Comparison of ENCODE assay signal across 12 cellular contexts in genomic region chr4:128600410-128600809, GRCh38.
DNase-seq lines count a peak whose midpoint lies in the region; ATAC-seq, FAIRE-seq and TF ChIP-seq lines count a peak whose summit lies in the region.
"Had no signal": no experiment of that assay in that cellular context is flagged by ENCODE, and none has a peak within 500 bp of the region (broad histone marks: within the 10 kb centered on the region; RNA-seq: fewer than 3 reads in every experiment).

No MANE protein-coding gene starts in this region.

- 98% methylated on average over 3 of the region's 3 CpGs; no CpG with 5 or more reads in 1 of the 2 experiments for WGBS in H1 (ENCODE audit: extremely low coverage in 1 of 2, insufficient coverage in 1 of 2, insufficient read length in 1 of 2, insufficient replicate concordance in 2 of 2, low coverage in 1 of 2, low lambda C conversion rate in 2 of 2, missing lambda C conversion rate in 1 of 2), 2 experiments

- H2BK120ac ChIP-seq in H1 (replicated peaks; ENCODE audit: low read depth, low read length): no peak overlapping the region

- H3K27me3 ChIP-seq in H1 (replicated peaks in 1 of 4; ENCODE audit: control insufficient read depth in 3 of 4, extremely low read depth in 1 of 4, insufficient read depth in 3 of 4, low read length in 3 of 4) (no peaks in the 10 kb centered on the region), skeletal muscle tissue (ENCODE audit: control insufficient read depth in 3 of 3, insufficient read depth in 3 of 3, low read length in 3 of 3) (no peaks in the 10 kb centered on the region)

- H3K36me3 ChIP-seq in H1 (ENCODE audit: control insufficient read depth in 2 of 4, insufficient read depth in 4 of 4, low read length in 3 of 4) (no peaks in the 10 kb centered on the region), skeletal muscle tissue (ENCODE audit: control insufficient read depth in 3 of 3, insufficient read depth in 3 of 3, low read length in 3 of 3) (no peaks in the 10 kb centered on the region)

- no peak for TF ChIP-seq CTCF in RWPE1 (conservative IDR thresholded peaks at IDR 0.05; ENCODE audit: low read depth)
- TF ChIP-seq CTCF in H1 (IDR thresholded peaks at IDR 0.05; ENCODE audit: control extremely low read depth in 1 of 3, insufficient read depth in 1 of 3, low read depth in 1 of 3, low read length in 3 of 3): no peak

- H4K5ac ChIP-seq in H1 (ENCODE audit: insufficient read length, low read depth, low read length): no peak overlapping the region

- H3K4me3 ChIP-seq in H1 (ENCODE audit: extremely low read depth in 1 of 4, insufficient read depth in 2 of 4, low read depth in 3 of 4, low read length in 4 of 4) (no peak overlapping the region), skeletal muscle tissue (ENCODE audit: low read length in 3 of 3) (no peak overlapping the region)

- no peak overlapping the region for H2BK20ac ChIP-seq in H1 (ENCODE audit: low read length)

- no peak overlapping the region for H2AK5ac ChIP-seq in H1 (ENCODE audit: low read depth, low read length)

- CTCF ChIA-PET in RWPE1 (lab: Yijun Ruan, JAX) (interaction anchor here (0.6 to 0.7 kb wide), 2 partner anchors 235 to 318 kb away, joined by 3 to 4 read pairs; no protein-coding TSS in a partner anchor), H1 (lab: Charles Lee; ENCODE audit: partially characterized antibody) (interaction anchor here (0.7 to 4.0 kb wide), 5 partner anchors 15 to 147 kb away, joined by 3 to 18 read pairs (median 6); no protein-coding TSS in a partner anchor)

- H3K9ac ChIP-seq in H1 (replicated peaks in 1 of 4; ENCODE audit: extremely low read depth in 1 of 4, low read depth in 3 of 4, low read length in 3 of 4) (no peak overlapping the region), skeletal muscle tissue (ENCODE audit: low read depth in 1 of 3, low read length in 3 of 3) (no peak overlapping the region)

- no peak overlapping the region for H3K4ac ChIP-seq in H1 (replicated peaks; ENCODE audit: insufficient read length, low read depth, low read length)

- H3K79me1 ChIP-seq in H1 (ENCODE audit: low read depth, low read length): no peaks in the 10 kb centered on the region

- no peaks in the 10 kb centered on the region for H3K9me3 ChIP-seq in H1 (ENCODE audit: insufficient read depth in 2 of 2, low read depth in 1 of 2, low read length in 1 of 2)
- no peaks in the 10 kb centered on the region for H3K9me3 ChIP-seq in skeletal muscle tissue (ENCODE audit: control insufficient read depth in 3 of 3, low read length in 3 of 3)

- no peak for ATAC-seq in activated T-cell treated with anti-CD3 and anti-CD28 coated beads, Interleukin-2, amount 50 U/mL, for 4 hours
- ATAC-seq: activated CD4-positive, alpha-beta T cell treated with anti-CD3 and anti-CD28 coated beads for 36 hours had no signal

- no peak for TF ChIP-seq RAD21 in H1 (IDR thresholded peaks at IDR 0.05 in 1 of 2, conservative IDR thresholded peaks at IDR 0.05 in 1 of 2; ENCODE audit: low read depth in 2 of 2, low read length in 2 of 2)

- POLR2A ChIA-PET in RWPE1 (lab: Yijun Ruan, JAX; ENCODE audit: low non-redundant PET): no interaction called here
- POLR2A ChIA-PET in H1 (lab: Charles Lee; ENCODE audit: partially characterized antibody): no interaction called here

- no peaks in the 10 kb centered on the region for H3K36me3 Mint-ChIP-seq in activated T-cell treated with anti-CD3 and anti-CD28 coated beads, Interleukin-2, amount 50 U/mL, for 4 hours (ENCODE audit: insufficient read depth)

- no peak for TF ChIP-seq POLR2A in H1 (IDR thresholded peaks at IDR 0.05; ENCODE audit: control extremely low read depth in 1 of 2, low read depth in 2 of 2, low read length in 2 of 2)

- no peaks in the 10 kb centered on the region for H4K20me1 ChIP-seq in H1 (replicated peaks in 1 of 2; ENCODE audit: control insufficient read depth in 1 of 2, insufficient read depth in 2 of 2, low read length in 2 of 2)

- H3K23me2 ChIP-seq in H1 (ENCODE audit: low read depth, low read length): no peaks in the 10 kb centered on the region

- H3K56ac ChIP-seq in H1 (replicated peaks; ENCODE audit: insufficient read length, low read depth, low read length): no peak overlapping the region

- H3K4me1 Mint-ChIP-seq in activated T-cell treated with anti-CD3 and anti-CD28 coated beads, Interleukin-2, amount 50 U/mL, for 4 hours (ENCODE audit: low read depth): no peaks in the 10 kb centered on the region
- H3K4me1 Mint-ChIP-seq: activated CD4-positive, alpha-beta T cell treated with anti-CD3 and anti-CD28 coated beads for 36 hours had no signal

- H3K27me3 Mint-ChIP-seq in activated T-cell treated with anti-CD3 and anti-CD28 coated beads, Interleukin-2, amount 50 U/mL, for 4 hours (ENCODE audit: low read depth): peaks cover 22% of the 10 kb centered on the region

- H3K23ac ChIP-seq in H1 (ENCODE audit: insufficient read length): no peak overlapping the region

- H3K9me3 Mint-ChIP-seq in activated T-cell treated with anti-CD3 and anti-CD28 coated beads, Interleukin-2, amount 50 U/mL, for 4 hours: peaks cover 7% of the 10 kb centered on the region

- FAIRE-seq in H1 (lab: Jason Lieb, UNC): no peak
- FAIRE-seq: D721Med had no signal

- H3K18ac ChIP-seq in H1 (ENCODE audit: extremely low read depth, low read length): no peak overlapping the region

- TF ChIP-seq EP300 in H1 (IDR thresholded peaks at IDR 0.05; ENCODE audit: borderline replicate concordance in 1 of 2, low read depth in 2 of 2, low read length in 2 of 2): no peak

- no peak overlapping the region for H2BK5ac ChIP-seq in H1 (ENCODE audit: low read depth, low read length)

- H4K8ac ChIP-seq in H1 (ENCODE audit: extremely low read depth, insufficient read depth, low read length): no peak overlapping the region

- no peaks in the 10 kb centered on the region for H3K79me2 ChIP-seq in H1 (ENCODE audit: control insufficient read depth in 1 of 2, insufficient read depth in 2 of 2, low read length in 2 of 2)

- peak overlapping the region; percentile 86; the same call in 1 of the 2 replicates for H2BK12ac ChIP-seq in H1 (ENCODE audit: low read depth, low read length)

- no peak overlapping the region for H3K4me2 ChIP-seq in H1 (ENCODE audit: insufficient read depth in 1 of 2, low read depth in 2 of 2, low read length in 2 of 2)

- H3K14ac ChIP-seq in H1 (ENCODE audit: insufficient read length): no peak overlapping the region

- no peak overlapping the region for H4K91ac ChIP-seq in H1 (replicated peaks; ENCODE audit: insufficient read length, low read length)

- no peak overlapping the region for H3K4me3 Mint-ChIP-seq in activated T-cell treated with anti-CD3 and anti-CD28 coated beads, Interleukin-2, amount 50 U/mL, for 4 hours
- H3K4me3 Mint-ChIP-seq: activated CD4-positive, alpha-beta T cell treated with anti-CD3 and anti-CD28 coated beads for 36 hours had no signal

- no peak overlapping the region for H2BK15ac ChIP-seq in H1 (ENCODE audit: low read length)

- H3K27ac ChIP-seq in RWPE1 (peak overlapping the region; percentile 96), H1 (ENCODE audit: low read depth, low read length) (no peak overlapping the region), skeletal muscle tissue (ENCODE audit: low read depth, low read length) (peak overlapping the region; percentile 39)

- 0 out of 2 replicates have a peak overlapping the region, but pooled peaks have one; percentile 23 for H2AFZ ChIP-seq in H1 (ENCODE audit: low read length)

- DNase-seq in RWPE1 (ENCODE audit: low spot score) (no peak), H1 (ENCODE audit: low read depth in 1 of 2, low spot score in 2 of 2) (peak in 1 of 2 experiments; percentile 31), kidney glomerular epithelial cell (lab: John Stamatoyannopoulos, UW) (peak; percentile 29), NCI-H82 treated with DMSO at 0.1 percent for 48 hours (lab: John Stamatoyannopoulos, UW; ENCODE audit: unreplicated experiment) (no peak), NCI-H226 (no peak), GM19238 (ENCODE audit: insufficient read length, low spot score) (no peak)
- DNase-seq in activated T-cell treated with anti-CD3 and anti-CD28 coated beads, Interleukin-2, amount 50 U/mL, for 4 hours: no peak
- DNase-seq: activated CD4-positive, alpha-beta T cell treated with anti-CD3 and anti-CD28 coated beads for 36 hours; activated naive CD4-positive, alpha-beta T cell treated with anti-CD3 and anti-CD28 coated beads, Interleukin-2, amount 50 U/mL, for 16 hours; NCI-H1105 had no signal

- H3K4me1 ChIP-seq in H1 (replicated peaks in 1 of 4; ENCODE audit: control insufficient read depth in 3 of 4, insufficient read depth in 4 of 4, low read length in 3 of 4) (peaks cover 0 to 5% (median under 1%) of the 10 kb centered on the region in 4 experiments; a peak in 3 of 7 replicates), skeletal muscle tissue (ENCODE audit: control insufficient read depth in 3 of 3, insufficient read depth in 3 of 3, low read length in 3 of 3) (peaks cover 21 to 35% (median 24%) of the 10 kb centered on the region in 3 donors)

TF ChIP-seq in H1, 55 proteins besides CTCF, POLR2A, EP300 and RAD21:
- TF ChIP-seq TCF12 (IDR thresholded peaks at IDR 0.05; ENCODE audit: low read depth, low read length): no peak
- TF ChIP-seq POU5F1 (IDR thresholded peaks at IDR 0.05; ENCODE audit: low read depth, low read length): no peak
- no peak for TF ChIP-seq KDM1A (IDR thresholded peaks at IDR 0.05; ENCODE audit: borderline replicate concordance, low read length)
- no peak for TF ChIP-seq BACH1 (IDR thresholded peaks at IDR 0.05; ENCODE audit: low read length)
- TF ChIP-seq TAF1 (IDR thresholded peaks at IDR 0.05; ENCODE audit: low read depth, low read length): no peak
- TF ChIP-seq KDM5A (IDR thresholded peaks at IDR 0.05; ENCODE audit: low read length): no peak
- TF ChIP-seq JUND (IDR thresholded peaks at IDR 0.05; ENCODE audit: low read length): no peak
- no peak for TF ChIP-seq SIRT6 (IDR thresholded peaks at IDR 0.05; ENCODE audit: low read length)
- TF ChIP-seq RNF2 (IDR thresholded peaks at IDR 0.05; ENCODE audit: borderline replicate concordance, low read depth, low read length, missing control alignments, poor library complexity, severe bottlenecking): no peak
- no peak for TF ChIP-seq ASH2L (IDR thresholded peaks at IDR 0.05; ENCODE audit: low read length)
